Comparison of ENCODE assay signal across 14 cellular contexts in genomic region chr9:80878556-80878955, GRCh38.
"Had no signal": no experiment of that assay in that cellular context is flagged by ENCODE, and none has a peak within 500 bp of the region (broad histone marks: within the 10 kb centered on the region; RNA-seq: fewer than 3 reads in every experiment).

No MANE protein-coding gene starts in this region.

- DNase-seq: activated CD4-positive, alpha-beta T cell treated with anti-CD3 and anti-CD28 coated beads for 36 hours; activated CD4-positive, alpha-beta T cell treated with anti-CD3 and anti-CD28 coated beads, Interleukin-2, amount 50 U/mL, for 48 hours; activated gamma-delta T cell treated with Interleukin-2 at 50 U/mL for 16 hours; amygdala; cortex of kidney; erythroblast; foreskin keratinocyte; left cardiac atrium; natural killer cell; stimulated activated CD4-positive, alpha-beta T cell treated with anti-CD3 and anti-CD28 coated beads, Interleukin-12 subunit alpha, Interleukin-12 subunit beta, amount 100 ng/mL, for 4 hours; stimulated activated CD4-positive, alpha-beta T cell treated with anti-CD3 and anti-CD28 coated beads, Interleukin-1b, Interleukin-23, amount 100 ng/mL, for 48 hours; stimulated activated CD8-positive, alpha-beta memory T cell treated with anti-CD3 and anti-CD28 coated beads, Interleukin-4, amount 100 ng/mL, for 48 hours; stimulated activated naive CD4-positive, alpha-beta T cell; upper lobe of right lung had no signal
